Comparison of ENCODE assay signal across 33 cellular contexts in the genomic region with DNA sequence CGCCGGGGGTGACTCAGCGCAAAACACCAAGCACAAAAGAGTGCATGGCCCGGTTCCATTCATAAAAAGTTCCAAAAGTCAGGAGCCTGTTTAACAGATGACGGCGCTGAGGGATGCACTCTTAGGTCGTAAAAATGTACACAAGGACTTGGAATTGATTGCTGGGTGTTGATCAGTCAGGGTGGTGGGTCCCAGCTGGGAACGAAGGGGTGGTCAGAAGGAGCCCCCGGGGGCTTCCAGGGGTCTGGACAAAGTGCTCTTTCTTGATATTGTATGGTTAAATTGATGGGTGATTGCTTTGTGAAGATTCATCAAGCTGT. TPM values are rescaled to one million over a fixed set of nuclear protein-coding genes. Genes with fewer than 3 reads are reported as not detected.
A peak's percentile ranks its signal among the peaks of the same experiment; 100 is the strongest.
DNase-seq lines count a peak whose midpoint lies in the region; ATAC-seq lines count a peak whose summit lies in the region.
"Had no signal": no experiment of that assay in that cellular context is flagged by ENCODE, and none has a peak within 500 bp of the region (broad histone marks: within the 10 kb centered on the region; RNA-seq: fewer than 3 reads in every experiment).

No MANE protein-coding gene starts in this region.

- peaks cover 41 to 46% (median 45%) of the 10 kb centered on the region in 3 donors for H3K4me1 Mint-ChIP-seq in CD8-positive, alpha-beta memory T cell
- peaks cover 62% of the 10 kb centered on the region for H3K4me1 Mint-ChIP-seq in activated naive CD8-positive, alpha-beta T cell treated with anti-CD3 and anti-CD28 coated beads, Interleukin-2, amount 50 U/mL, for 24 hours
- H3K4me1 Mint-ChIP-seq in natural killer cell treated with Interleukin-12 subunit alpha and Interleukin-12 subunit beta and Interleukin-15 and Interleukin-18, amount 100 ng/mL, for 72 hours (ENCODE audit: low read depth in 2 of 2) = peaks cover 60 to 68% of the 10 kb centered on the region in 2 donors

- H3K9me3 ChIP-seq in CD8-positive, alpha-beta memory T cell (ENCODE audit: low read length) = no peaks in the 10 kb centered on the region
- no peaks in the 10 kb centered on the region for H3K9me3 ChIP-seq in KOPT-K1 (ENCODE audit: insufficient read depth, low read length, poor library complexity, severe bottlenecking)
- H3K9me3 ChIP-seq: breast epithelium, colonic mucosa, esophagus muscularis mucosa, transverse colon had no signal

- H3K4me1 ChIP-seq in CD8-positive, alpha-beta memory T cell (ENCODE audit: insufficient read depth, low read length) = peaks cover 25% of the 10 kb centered on the region
- H3K4me1 ChIP-seq: colonic mucosa, parathyroid adenoma, transverse colon had no signal

- H3K27me3 Mint-ChIP-seq in CD8-positive, alpha-beta memory T cell = peaks cover 15 to 29% of the 10 kb centered on the region in 2 donors
- H3K27me3 Mint-ChIP-seq in activated naive CD8-positive, alpha-beta T cell treated with anti-CD3 and anti-CD28 coated beads, Interleukin-2, amount 50 U/mL, for 24 hours = peaks cover 15% of the 10 kb centered on the region
- peaks cover 22 to 31% of the 10 kb centered on the region in 2 donors for H3K27me3 Mint-ChIP-seq in natural killer cell treated with Interleukin-12 subunit alpha and Interleukin-12 subunit beta and Interleukin-15 and Interleukin-18, amount 100 ng/mL, for 72 hours

- no peaks in the 10 kb centered on the region for H3K36me3 ChIP-seq in CD8-positive, alpha-beta memory T cell (ENCODE audit: insufficient read depth, low read length)
- H3K36me3 ChIP-seq in KOPT-K1 (ENCODE audit: insufficient read depth, low read length) = no peaks in the 10 kb centered on the region
- H3K36me3 ChIP-seq: breast epithelium, colonic mucosa, esophagus muscularis mucosa, gastroesophageal sphincter, transverse colon had no signal

- no peaks in the 10 kb centered on the region for H3K27me3 ChIP-seq in CD8-positive, alpha-beta memory T cell (ENCODE audit: insufficient read depth, low read length, poor library complexity, severe bottlenecking)
- H3K27me3 ChIP-seq: colonic mucosa had no signal

- no peak overlapping the region for H3K27ac ChIP-seq in CD8-positive, alpha-beta memory T cell (ENCODE audit: low read depth, low read length)
- H3K27ac ChIP-seq in KOPT-K1 (ENCODE audit: low read depth, low read length, poor library complexity, severe bottlenecking) = peak overlapping the region; percentile 70
- H3K27ac ChIP-seq: breast epithelium, colonic mucosa, esophagus muscularis mucosa, gastroesophageal sphincter, parathyroid adenoma, transverse colon had no signal

- no peak for DNase-seq in CD8-positive, alpha-beta memory T cell
- no peak for DNase-seq in activated naive CD8-positive, alpha-beta T cell treated with anti-CD3 and anti-CD28 coated beads, Interleukin-2, amount 50 U/mL, for 24 hours
- DNase-seq in natural killer cell treated with Interleukin-12 subunit alpha and Interleukin-12 subunit beta and Interleukin-15 and Interleukin-18, amount 100 ng/mL, for 72 hours (ENCODE audit: low spot score) = no peak
- DNase-seq in NCI-H2107 treated with DMSO at 0.1 percent for 48 hours (lab: John Stamatoyannopoulos, UW; ENCODE audit: unreplicated experiment) (no peak), NCI-H2107 (lab: John Stamatoyannopoulos, UW) (no peak)
- DNase-seq: activated CD4-positive, alpha-beta memory T cell treated with anti-CD3 and anti-CD28 coated beads for 36 hours; activated CD4-positive, CD25-positive, alpha-beta regulatory T cell; activated naive CD4-positive, alpha-beta T cell; amygdala; colonic mucosa; COR-L47; effector memory CD4-positive, alpha-beta T cell; H9; hypothalamus; islet precursor cell; left ventricle myocardium superior; NCI-H510A treated with DMSO at 0.1 percent for 48 hours; right cardiac atrium; SHP77 treated with DMSO at 0.1 percent for 48 hours; stimulated activated CD4-positive, alpha-beta T cell treated with anti-CD3 and anti-CD28 coated beads, Interleukin-4, amount 100 ng/mL, for 24 hours; SW 1271; transverse colon had no signal

- POLR2A ChIA-PET in CD8-positive, alpha-beta memory T cell (lab: Charles Lee) = no interaction called here

- peak overlapping the region in 5 of 7 donors; percentile 59 to 77 (median 73) for H3K4me3 Mint-ChIP-seq in CD8-positive, alpha-beta memory T cell
- no peak overlapping the region for H3K4me3 Mint-ChIP-seq in activated naive CD8-positive, alpha-beta T cell treated with anti-CD3 and anti-CD28 coated beads, Interleukin-2, amount 50 U/mL, for 24 hours
- peak overlapping the region; percentile 28 for H3K4me3 Mint-ChIP-seq in natural killer cell treated with Interleukin-12 subunit alpha and Interleukin-12 subunit beta and Interleukin-15 and Interleukin-18, amount 100 ng/mL, for 72 hours
- H3K4me3 Mint-ChIP-seq: activated CD4-positive, alpha-beta memory T cell treated with anti-CD3 and anti-CD28 coated beads for 36 hours; H9 had no signal

- H3K9me3 Mint-ChIP-seq in CD8-positive, alpha-beta memory T cell = no peaks in the 10 kb centered on the region
- H3K9me3 Mint-ChIP-seq in activated naive CD8-positive, alpha-beta T cell treated with anti-CD3 and anti-CD28 coated beads, Interleukin-2, amount 50 U/mL, for 24 hours = peaks cover 5% of the 10 kb centered on the region
- peaks cover 5% of the 10 kb centered on the region for H3K9me3 Mint-ChIP-seq in natural killer cell treated with Interleukin-12 subunit alpha and Interleukin-12 subunit beta and Interleukin-15 and Interleukin-18, amount 100 ng/mL, for 72 hours

- H3K27ac Mint-ChIP-seq in CD8-positive, alpha-beta memory T cell = peak overlapping the region in 1 of 8 donors; percentile 83
- H3K27ac Mint-ChIP-seq in activated naive CD8-positive, alpha-beta T cell treated with anti-CD3 and anti-CD28 coated beads, Interleukin-2, amount 50 U/mL, for 24 hours = peak overlapping the region; percentile 88
- H3K27ac Mint-ChIP-seq in natural killer cell treated with Interleukin-12 subunit alpha and Interleukin-12 subunit beta and Interleukin-15 and Interleukin-18, amount 100 ng/mL, for 72 hours = peak overlapping the region; percentile 67 to 74
- H3K27ac Mint-ChIP-seq: activated CD4-positive, alpha-beta memory T cell treated with anti-CD3 and anti-CD28 coated beads for 36 hours; H9 had no signal

- CTCF ChIA-PET in CD8-positive, alpha-beta memory T cell (lab: Charles Lee) = no interaction called here

- H3K36me3 Mint-ChIP-seq in CD8-positive, alpha-beta memory T cell = no peaks in the 10 kb centered on the region
- H3K36me3 Mint-ChIP-seq in activated naive CD8-positive, alpha-beta T cell treated with anti-CD3 and anti-CD28 coated beads, Interleukin-2, amount 50 U/mL, for 24 hours (ENCODE audit: low read depth) = no peaks in the 10 kb centered on the region
- H3K36me3 Mint-ChIP-seq in natural killer cell treated with Interleukin-12 subunit alpha and Interleukin-12 subunit beta and Interleukin-15 and Interleukin-18, amount 100 ng/mL, for 72 hours = peaks cover 4% of the 10 kb centered on the region
- H3K36me3 Mint-ChIP-seq: activated CD4-positive, alpha-beta memory T cell treated with anti-CD3 and anti-CD28 coated beads for 36 hours had no signal

- ATAC-seq in activated naive CD8-positive, alpha-beta T cell treated with anti-CD3 and anti-CD28 coated beads, Interleukin-2, amount 50 U/mL, for 24 hours = peak; percentile 1
- peak in 1 of 2 donors; percentile 1 for ATAC-seq in natural killer cell treated with Interleukin-12 subunit alpha and Interleukin-12 subunit beta and Interleukin-15 and Interleukin-18, amount 100 ng/mL, for 72 hours
- ATAC-seq in HG03565 (IDR thresholded peaks at IDR 0.05; ENCODE audit: unreplicated experiment) (no peak), HG03460 (IDR thresholded peaks at IDR 0.05; ENCODE audit: unreplicated experiment) (no peak)
- ATAC-seq: gastroesophageal sphincter, HepG2, left ventricle myocardium superior, right cardiac atrium had no signal

- H3K4me3 ChIP-seq in CD8-positive, alpha-beta memory T cell (ENCODE audit: low read length) = no peak overlapping the region
- H3K4me3 ChIP-seq: breast epithelium, colonic mucosa, esophagus muscularis mucosa, gastroesophageal sphincter, transverse colon had no signal

RNA-seq across cellular contexts. Expression of a gene that starts 20.7 kb away (rescaled TPM):
- under 1 TPM; 0.39 to 0.95 TPM for total RNA-seq in CD8-positive, alpha-beta memory T cell
- polyA plus RNA-seq in CD8-positive, alpha-beta memory T cell = 0.10 TPM
- total RNA-seq in natural killer cell treated with Interleukin-12 subunit alpha and Interleukin-12 subunit beta and Interleukin-15 and Interleukin-18, amount 100 ng/mL, for 72 hours = 1 to 10 TPM; 2.3 to 8.1 TPM

RNA-seq across cellular contexts. Expression of a gene that starts 32.7 kb away (rescaled TPM):
- total RNA-seq in CD8-positive, alpha-beta memory T cell = not detected
- not detected for polyA plus RNA-seq in CD8-positive, alpha-beta memory T cell
- not detected for total RNA-seq in natural killer cell treated with Interleukin-12 subunit alpha and Interleukin-12 subunit beta and Interleukin-15 and Interleukin-18, amount 100 ng/mL, for 72 hours
- total RNA-seq: activated CD4-positive, alpha-beta memory T cell treated with anti-CD3 and anti-CD28 coated beads for 36 hours; breast epithelium; colonic mucosa; esophagus muscularis mucosa; gastroesophageal sphincter; H9; HepG2; left ventricle myocardium superior; MCF 10A; mononuclear cell; right cardiac atrium; transverse colon had no signal
- polyA plus RNA-seq: HepG2, neural cell, right cardiac atrium had no signal

RNA-seq across cellular contexts. Expression of a gene that starts 34.1 kb away (rescaled TPM):
- 100 to 1,000 TPM; 110 to 116 TPM for total RNA-seq in CD8-positive, alpha-beta memory T cell
- 206 TPM for polyA plus RNA-seq in CD8-positive, alpha-beta memory T cell
- total RNA-seq in natural killer cell treated with Interleukin-12 subunit alpha and Interleukin-12 subunit beta and Interleukin-15 and Interleukin-18, amount 100 ng/mL, for 72 hours = 100 to 1,000 TPM; 350 to 592 TPM
